Comparison of ENCODE assay signal across 38 cellular contexts in genomic region chr11:2416765-2417164, GRCh38. TPM values are rescaled to one million over a fixed set of nuclear protein-coding genes. Genes with fewer than 3 reads are reported as not detected.
"Had no signal": no experiment of that assay in that cellular context is flagged by ENCODE, and none has a peak within 500 bp of the region (broad histone marks: within the 10 kb centered on the region; RNA-seq: fewer than 3 reads in every experiment).

No MANE protein-coding gene starts in this region.

- H3K4me1 Mint-ChIP-seq: activated CD4-positive, alpha-beta T cell treated with anti-CD3 and anti-CD28 coated beads, Interleukin-2, amount 10 ng/mL, durations not matched to agents 24 days and 14 days; activated naive CD4-positive, alpha-beta T cell treated with anti-CD3 and anti-CD28 coated beads, Interleukin-2, amount 50 U/mL, for 24 hours; activated naive CD8-positive, alpha-beta T cell treated with anti-CD3 and anti-CD28 coated beads, Interleukin-2, amount 10 ng/mL, durations not matched to agents 7 days and 5 days; activated T-helper 17 cell treated with anti-CD3 and anti-CD28 coated beads, Interleukin-2, amount 50 U/mL, for 72 hours; central memory CD8-positive, alpha-beta T cell had no signal

- H3K4me1 ChIP-seq: SJCRH30 had no signal

- ATAC-seq: activated CD8-positive, alpha-beta T cell treated with anti-CD3 and anti-CD28 coated beads for 36 hours; activated T-cell treated with anti-CD3 and anti-CD28 coated beads, Interleukin-2, amount 50 U/mL, for 72 hours; activated T-helper 17 cell treated with anti-CD3 and anti-CD28 coated beads, Interleukin-2, amount 50 U/mL, for 72 hours had no signal

- H3K4me3 ChIP-seq: ascending aorta, cardiac muscle cell, MG63, PC-9, SJCRH30, SK-N-MC had no signal

- H3K4me3 Mint-ChIP-seq: activated CD4-positive, alpha-beta T cell treated with anti-CD3 and anti-CD28 coated beads, Interleukin-2, amount 10 ng/mL, durations not matched to agents 24 days and 14 days; activated CD8-positive, alpha-beta T cell treated with anti-CD3 and anti-CD28 coated beads for 36 hours; activated naive CD4-positive, alpha-beta T cell treated with anti-CD3 and anti-CD28 coated beads, Interleukin-2, amount 50 U/mL, for 24 hours; activated naive CD8-positive, alpha-beta T cell treated with anti-CD3 and anti-CD28 coated beads, Interleukin-2, amount 10 ng/mL, durations not matched to agents 7 days and 5 days; activated T-cell treated with anti-CD3 and anti-CD28 coated beads, Interleukin-2, amount 50 U/mL, for 72 hours; activated T-helper 17 cell treated with anti-CD3 and anti-CD28 coated beads, Interleukin-2, amount 50 U/mL, for 72 hours; central memory CD8-positive, alpha-beta T cell; T-helper 1 cell treated with Interleukin-12 subunit alpha and Interleukin-12 subunit beta and Interleukin-4 antibody, amounts not matched to agents 30 μg/mL and 1 μg/mL, for 36 hours; T-helper 2 cell treated with Interferon-gamma antibody and Interleukin-4, amounts not matched to agents 5 μg/mL and 100 μg/mL, for 36 hours had no signal

- H3K27ac Mint-ChIP-seq: activated CD4-positive, alpha-beta T cell treated with anti-CD3 and anti-CD28 coated beads, Interleukin-2, amount 10 ng/mL, durations not matched to agents 24 days and 14 days; activated CD8-positive, alpha-beta T cell treated with anti-CD3 and anti-CD28 coated beads for 36 hours; activated naive CD4-positive, alpha-beta T cell treated with anti-CD3 and anti-CD28 coated beads, Interleukin-2, amount 50 U/mL, for 24 hours; activated naive CD8-positive, alpha-beta T cell treated with anti-CD3 and anti-CD28 coated beads, Interleukin-2, amount 10 ng/mL, durations not matched to agents 7 days and 5 days; activated T-cell treated with anti-CD3 and anti-CD28 coated beads, Interleukin-2, amount 50 U/mL, for 72 hours; activated T-helper 17 cell treated with anti-CD3 and anti-CD28 coated beads, Interleukin-2, amount 50 U/mL, for 72 hours; T-helper 1 cell treated with Interleukin-12 subunit alpha and Interleukin-12 subunit beta and Interleukin-4 antibody, amounts not matched to agents 30 μg/mL and 1 μg/mL, for 36 hours; T-helper 2 cell treated with Interferon-gamma antibody and Interleukin-4, amounts not matched to agents 5 μg/mL and 100 μg/mL, for 36 hours had no signal

- H3K27ac ChIP-seq: ascending aorta, cardiac muscle cell, PC-9, RWPE1, SJCRH30, SK-N-MC had no signal

- H3K9me3 ChIP-seq: ascending aorta, MG63, SJCRH30 had no signal

- H3K27me3 ChIP-seq: ascending aorta, cardiac muscle cell, MG63 had no signal

- H2AFZ ChIP-seq: PC-9 had no signal

- H3K9me3 Mint-ChIP-seq: activated CD4-positive, alpha-beta T cell treated with anti-CD3 and anti-CD28 coated beads, Interleukin-2, amount 10 ng/mL, durations not matched to agents 24 days and 14 days; activated CD8-positive, alpha-beta T cell treated with anti-CD3 and anti-CD28 coated beads for 36 hours; activated naive CD4-positive, alpha-beta T cell treated with anti-CD3 and anti-CD28 coated beads, Interleukin-2, amount 50 U/mL, for 24 hours; activated naive CD8-positive, alpha-beta T cell treated with anti-CD3 and anti-CD28 coated beads, Interleukin-2, amount 10 ng/mL, durations not matched to agents 7 days and 5 days; activated T-cell treated with anti-CD3 and anti-CD28 coated beads, Interleukin-2, amount 50 U/mL, for 72 hours; activated T-helper 17 cell treated with anti-CD3 and anti-CD28 coated beads, Interleukin-2, amount 50 U/mL, for 72 hours; central memory CD8-positive, alpha-beta T cell; T-helper 1 cell treated with Interleukin-12 subunit alpha and Interleukin-12 subunit beta and Interleukin-4 antibody, amounts not matched to agents 30 μg/mL and 1 μg/mL, for 36 hours; T-helper 2 cell treated with Interferon-gamma antibody and Interleukin-4, amounts not matched to agents 5 μg/mL and 100 μg/mL, for 36 hours had no signal

- H3K27me3 Mint-ChIP-seq: activated CD4-positive, alpha-beta T cell treated with anti-CD3 and anti-CD28 coated beads, Interleukin-2, amount 10 ng/mL, durations not matched to agents 24 days and 14 days; activated CD8-positive, alpha-beta T cell treated with anti-CD3 and anti-CD28 coated beads for 36 hours; activated naive CD4-positive, alpha-beta T cell treated with anti-CD3 and anti-CD28 coated beads, Interleukin-2, amount 50 U/mL, for 24 hours; activated naive CD8-positive, alpha-beta T cell treated with anti-CD3 and anti-CD28 coated beads, Interleukin-2, amount 10 ng/mL, durations not matched to agents 7 days and 5 days; activated T-helper 17 cell treated with anti-CD3 and anti-CD28 coated beads, Interleukin-2, amount 50 U/mL, for 72 hours; central memory CD8-positive, alpha-beta T cell had no signal

- H3K36me3 ChIP-seq: ascending aorta, cardiac muscle cell, MG63, SJCRH30 had no signal

- H3K36me3 Mint-ChIP-seq: activated naive CD4-positive, alpha-beta T cell treated with anti-CD3 and anti-CD28 coated beads, Interleukin-2, amount 50 U/mL, for 24 hours; activated naive CD8-positive, alpha-beta T cell treated with anti-CD3 and anti-CD28 coated beads, Interleukin-2, amount 10 ng/mL, durations not matched to agents 7 days and 5 days had no signal

- DNase-seq: activated CD4-positive, alpha-beta T cell treated with anti-CD3 and anti-CD28 coated beads, Interleukin-2, amount 10 ng/mL, durations not matched to agents 24 days and 14 days; activated CD4-positive, alpha-beta T cell treated with anti-CD3 and anti-CD28 coated beads, Interleukin-2, amount 50 U/mL, for 4 hours; activated CD8-positive, alpha-beta T cell treated with anti-CD3 and anti-CD28 coated beads for 36 hours; activated effector memory CD4-positive, alpha-beta T cell treated with anti-CD3 and anti-CD28 coated beads, Interleukin-2, amount 50 U/mL, for 16 hours; activated naive CD4-positive, alpha-beta T cell treated with Interleukin-2 at 50 U/mL for 16 hours; activated naive CD8-positive, alpha-beta T cell treated with anti-CD3 and anti-CD28 coated beads, Interleukin-2, amount 10 ng/mL, durations not matched to agents 7 days and 5 days; activated T-cell treated with anti-CD3 and anti-CD28 coated beads, Interleukin-2, amount 50 U/mL, for 1 hour; activated T-cell treated with anti-CD3 and anti-CD28 coated beads, Interleukin-2, amount 50 U/mL, for 72 hours; amygdala; Kasumi-1; KG1; MG63; NCI-H1048; NCI-H1105 treated with DMSO at 0.1 percent for 48 hours; NCI-H1436; NCI-H187 treated with DMSO at 0.1 percent for 48 hours; NCI-H2081; NCI-H2171 treated with DMSO at 0.1 percent for 48 hours; NCI-H2227 treated with DMSO at 0.1 percent for 48 hours; NCI-H446; NCI-H510A treated with DMSO at 0.1 percent for 48 hours; NCI-H526 treated with DMSO at 0.1 percent for 48 hours; PC-9; SHP77; SJCRH30 had no signal

- FAIRE-seq: RCC 7860, TTC549 had no signal

- H3K4me2 ChIP-seq: PC-9 had no signal

RNA-seq across cellular contexts. Expression of gene TRPM5, which starts 27.5 kb away (rescaled TPM):
- total RNA-seq: activated CD4-positive, alpha-beta T cell treated with anti-CD3 and anti-CD28 coated beads, Interleukin-2, amount 10 ng/mL, durations not matched to agents 24 days and 14 days; activated CD8-positive, alpha-beta memory T cell treated with anti-CD3 and anti-CD28 coated beads for 36 hours; activated CD8-positive, alpha-beta T cell treated with anti-CD3 and anti-CD28 coated beads for 36 hours; activated naive CD8-positive, alpha-beta T cell treated with anti-CD3 and anti-CD28 coated beads, Interleukin-2, amount 10 ng/mL, durations not matched to agents 7 days and 5 days; activated T-helper 17 cell treated with anti-CD3 and anti-CD28 coated beads, Interleukin-2, amount 50 U/mL, for 72 hours; ascending aorta; OCI-LY7; PC-9; SJCRH30 had no signal

RNA-seq across cellular contexts. Expression of gene KCNQ1, which starts 28.0 kb away (rescaled TPM):
- total RNA-seq: PC-9, SJCRH30 had no signal
